ENCODE assay signal across 11 cellular contexts in the genomic region with DNA sequence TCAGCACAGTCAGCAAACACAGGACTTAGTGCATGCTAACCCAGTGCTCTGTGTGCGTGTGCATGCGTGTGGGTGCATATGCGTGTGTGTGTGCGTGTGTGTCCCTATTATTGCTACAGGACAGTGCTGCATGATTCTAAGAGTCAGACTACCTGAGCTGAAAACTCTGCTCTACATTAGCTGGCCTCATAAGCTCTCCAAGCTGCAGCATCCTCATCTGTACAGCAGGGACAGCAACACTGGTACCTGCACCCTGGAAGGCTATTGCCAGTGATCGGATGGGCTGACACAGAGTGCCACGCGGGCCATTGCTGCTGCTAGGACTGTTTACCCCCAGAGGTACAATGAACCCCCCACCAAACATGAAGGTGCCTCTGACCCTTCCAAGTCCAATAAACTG. TPM values are rescaled to one million over a fixed set of nuclear protein-coding genes. Genes with fewer than 3 reads are reported as not detected.
DNase-seq lines count a peak whose midpoint lies in the region; ATAC-seq and TF ChIP-seq lines count a peak whose summit lies in the region.
"Had no signal": no experiment of that assay in that cellular context is flagged by ENCODE, and none has a peak within 500 bp of the region (broad histone marks: within the 10 kb centered on the region; RNA-seq: fewer than 3 reads in every experiment).

No MANE protein-coding gene starts in this region.

- TF ChIP-seq CTCF in GM06990 (IDR thresholded peaks at IDR 0.05; ENCODE audit: insufficient read depth, low read length, poor library complexity, severe bottlenecking) (no peak), neural crest cell (conservative IDR thresholded peaks at IDR 0.05) (no peak)

- no peaks in the 10 kb centered on the region for H3K36me3 Mint-ChIP-seq in neural crest cell (ENCODE audit: low read depth)
- no peaks in the 10 kb centered on the region for H3K36me3 Mint-ChIP-seq in activated CD4-positive, alpha-beta memory T cell treated with anti-CD3 and anti-CD28 coated beads for 36 hours
- H3K36me3 Mint-ChIP-seq: activated naive CD8-positive, alpha-beta T cell treated with anti-CD3 and anti-CD28 coated beads, Interleukin-2, amount 10 ng/mL, durations not matched to agents 7 days and 5 days had no signal

- intact Hi-C loops in activated CD4-positive, alpha-beta memory T cell treated with anti-CD3 and anti-CD28 coated beads for 36 hours (cut with micrococcal nuclease), result no loop called here

- H3K4me3 Mint-ChIP-seq in neural crest cell, result peak overlapping the region; percentile 89
- no peak overlapping the region for H3K4me3 Mint-ChIP-seq in activated CD4-positive, alpha-beta memory T cell treated with anti-CD3 and anti-CD28 coated beads for 36 hours
- H3K4me3 Mint-ChIP-seq: activated naive CD8-positive, alpha-beta T cell treated with anti-CD3 and anti-CD28 coated beads, Interleukin-2, amount 10 ng/mL, durations not matched to agents 7 days and 5 days had no signal

- H3K4me3 ChIP-seq in GM06990 (replicated peaks; ENCODE audit: low read depth, low read length), result peak overlapping the region; percentile 71
- H3K4me3 ChIP-seq in ectodermal cell (ENCODE audit: insufficient read depth, low read depth, low read length), result peak overlapping the region; percentile 52

- H3K27me3 Mint-ChIP-seq in neural crest cell (ENCODE audit: low read depth), result peaks cover 38% of the 10 kb centered on the region
- H3K27me3 Mint-ChIP-seq in activated CD4-positive, alpha-beta memory T cell treated with anti-CD3 and anti-CD28 coated beads for 36 hours, result peaks cover 43% of the 10 kb centered on the region

- H3K27me3 ChIP-seq in GM06990 (replicated peaks; ENCODE audit: control insufficient read depth, insufficient read depth, low read length) (no peaks in the 10 kb centered on the region), ectodermal cell (ENCODE audit: control insufficient read depth, insufficient read depth, low read length, poor library complexity, severe bottlenecking) (no peaks in the 10 kb centered on the region)

- no peak overlapping the region for H3K27ac Mint-ChIP-seq in neural crest cell (ENCODE audit: unreplicated experiment)
- H3K27ac Mint-ChIP-seq in activated CD4-positive, alpha-beta memory T cell treated with anti-CD3 and anti-CD28 coated beads for 36 hours, result no peak overlapping the region
- H3K27ac Mint-ChIP-seq: activated naive CD8-positive, alpha-beta T cell treated with anti-CD3 and anti-CD28 coated beads, Interleukin-2, amount 10 ng/mL, durations not matched to agents 7 days and 5 days had no signal

- DNase-seq in GM06990 (ENCODE audit: extremely low read depth, insufficient read length) (peak; percentile 39), neural crest cell (ENCODE audit: low read depth, low spot score) (no peak), NCI-H1092 treated with DMSO at 0.1 percent for 48 hours (lab: John Stamatoyannopoulos, UW) (no peak), hippocampal formation (lab: John Stamatoyannopoulos, UW) (no peak)
- DNase-seq in activated CD4-positive, alpha-beta memory T cell treated with anti-CD3 and anti-CD28 coated beads for 36 hours, result no peak
- DNase-seq: activated naive CD8-positive, alpha-beta T cell treated with anti-CD3 and anti-CD28 coated beads, Interleukin-2, amount 10 ng/mL, durations not matched to agents 7 days and 5 days had no signal

- no peaks in the 10 kb centered on the region for H3K36me3 ChIP-seq in GM06990 (ENCODE audit: control insufficient read depth, insufficient read depth, low read length)
- H3K36me3 ChIP-seq in ectodermal cell (ENCODE audit: control insufficient read depth, insufficient read depth, low read length), result no peaks in the 10 kb centered on the region

- ATAC-seq in HG03342 (IDR thresholded peaks at IDR 0.05; ENCODE audit: unreplicated experiment) (peak; percentile 67), HG02642 (IDR thresholded peaks at IDR 0.05; ENCODE audit: poor library complexity, unreplicated experiment) (no peak)

- H3K4me1 Mint-ChIP-seq in neural crest cell, result peaks cover 36% of the 10 kb centered on the region
- peaks cover 8% of the 10 kb centered on the region for H3K4me1 Mint-ChIP-seq in activated CD4-positive, alpha-beta memory T cell treated with anti-CD3 and anti-CD28 coated beads for 36 hours (ENCODE audit: low read depth)

- no peak overlapping the region for H3K27ac ChIP-seq in ectodermal cell (ENCODE audit: insufficient read depth, low read depth, low read length, poor library complexity, severe bottlenecking)
- H3K27ac ChIP-seq: parathyroid adenoma had no signal

- 68 to 73% methylated on average over 7 of the region's 7 CpGs for WGBS in ectodermal cell, 2 experiments

- POLR2A ChIA-PET in activated CD4-positive, alpha-beta memory T cell treated with anti-CD3 and anti-CD28 coated beads for 36 hours (lab: Charles Lee), result no interaction called here

- H3K9me3 ChIP-seq in ectodermal cell (ENCODE audit: control insufficient read depth, low read length), result no peaks in the 10 kb centered on the region

- no peaks in the 10 kb centered on the region for H3K9me3 Mint-ChIP-seq in neural crest cell
- H3K9me3 Mint-ChIP-seq in activated CD4-positive, alpha-beta memory T cell treated with anti-CD3 and anti-CD28 coated beads for 36 hours, result no peaks in the 10 kb centered on the region
- H3K9me3 Mint-ChIP-seq: activated naive CD8-positive, alpha-beta T cell treated with anti-CD3 and anti-CD28 coated beads, Interleukin-2, amount 10 ng/mL, durations not matched to agents 7 days and 5 days had no signal

- CTCF ChIA-PET in activated CD4-positive, alpha-beta memory T cell treated with anti-CD3 and anti-CD28 coated beads for 36 hours (lab: Charles Lee), result no interaction called here

- peaks cover 18% of the 10 kb centered on the region for H3K4me1 ChIP-seq in ectodermal cell (ENCODE audit: control insufficient read depth, insufficient read depth, low read length)
- H3K4me1 ChIP-seq: parathyroid adenoma had no signal

RNA-seq across cellular contexts. Expression of gene ADAMTS12, which starts 1.2 kb away (rescaled TPM):
- 14.8 TPM for polyA plus RNA-seq in ectodermal cell (2013, experiment 1 of 4)
- polyA plus RNA-seq in ectodermal cell (2013, experiment 2 of 4), result 17.3 TPM
- 11.8 TPM for polyA plus RNA-seq in ectodermal cell (2013, experiment 3 of 4)
- 14.1 TPM for polyA plus RNA-seq in ectodermal cell (2013, experiment 4 of 4)
- 10.4 and 10.8 TPM in 2 replicates for total RNA-seq in neural crest cell
- total RNA-seq in activated CD4-positive, alpha-beta memory T cell treated with anti-CD3 and anti-CD28 coated beads for 36 hours, result not detected
- total RNA-seq: activated naive CD8-positive, alpha-beta T cell treated with anti-CD3 and anti-CD28 coated beads, Interleukin-2, amount 10 ng/mL, durations not matched to agents 7 days and 5 days; G401 had no signal

RNA-seq across cellular contexts. Expression of gene RXFP3, which starts 45.6 kb away (rescaled TPM):
- not detected for polyA plus RNA-seq in ectodermal cell (2013, experiment 1 of 4)
- polyA plus RNA-seq in ectodermal cell (2013, experiment 2 of 4), result not detected
- not detected for polyA plus RNA-seq in ectodermal cell (2013, experiment 3 of 4)
- polyA plus RNA-seq in ectodermal cell (2013, experiment 4 of 4), result not detected
- 0.12 TPM in 1 of 2 replicates, not detected in the other for total RNA-seq in neural crest cell
- not detected for total RNA-seq in activated CD4-positive, alpha-beta memory T cell treated with anti-CD3 and anti-CD28 coated beads for 36 hours
- total RNA-seq: activated naive CD8-positive, alpha-beta T cell treated with anti-CD3 and anti-CD28 coated beads, Interleukin-2, amount 10 ng/mL, durations not matched to agents 7 days and 5 days; G401 had no signal

Comparison
In these comparisons a context has a peak if more than half of its experiments do, and no peak if none do; other contexts are left out.
1. RNA of gene ADAMTS12, which starts 1.2 kb away (total RNA-seq): 10.4 to 10.8 TPM in neural crest cell; not detected in activated CD4-positive, alpha-beta memory T cell treated with anti-CD3 and anti-CD28 coated beads for 36 hours; every median in the first group is over 10 times any median in the second.